4 cellular contexts compared by ENCODE assay signal in the genomic region with DNA sequence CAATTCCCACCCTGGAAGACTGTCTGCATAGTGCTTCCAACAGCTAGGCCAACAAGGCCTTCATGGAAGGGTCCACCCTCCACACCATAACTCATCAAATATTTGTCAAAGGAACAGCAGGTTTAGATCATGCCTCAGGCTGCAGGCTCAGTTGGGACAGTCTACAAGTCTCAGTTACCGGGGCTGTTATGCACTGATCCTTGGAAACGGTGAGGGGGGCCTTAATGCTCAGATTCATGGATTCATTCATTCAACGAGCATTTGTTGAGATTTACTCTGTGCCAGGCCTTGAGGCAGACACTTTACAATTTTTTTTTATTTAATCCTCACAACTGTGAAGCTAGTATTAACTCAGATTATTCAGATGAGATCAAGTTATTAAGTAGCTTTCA.
TF ChIP-seq lines count a peak whose summit lies in the region.

No MANE protein-coding gene starts in this region.

TF ChIP-seq in SK-N-SH treated with all-trans-retinoic acid at 6 μM for 48 hours, 23 proteins besides CTCF, POLR2A, EP300 and RAD21:
- no peak for TF ChIP-seq ZFP3 (CRISPR knock-in tag; IDR thresholded peaks at IDR 0.05)
- TF ChIP-seq, protein P1, sequence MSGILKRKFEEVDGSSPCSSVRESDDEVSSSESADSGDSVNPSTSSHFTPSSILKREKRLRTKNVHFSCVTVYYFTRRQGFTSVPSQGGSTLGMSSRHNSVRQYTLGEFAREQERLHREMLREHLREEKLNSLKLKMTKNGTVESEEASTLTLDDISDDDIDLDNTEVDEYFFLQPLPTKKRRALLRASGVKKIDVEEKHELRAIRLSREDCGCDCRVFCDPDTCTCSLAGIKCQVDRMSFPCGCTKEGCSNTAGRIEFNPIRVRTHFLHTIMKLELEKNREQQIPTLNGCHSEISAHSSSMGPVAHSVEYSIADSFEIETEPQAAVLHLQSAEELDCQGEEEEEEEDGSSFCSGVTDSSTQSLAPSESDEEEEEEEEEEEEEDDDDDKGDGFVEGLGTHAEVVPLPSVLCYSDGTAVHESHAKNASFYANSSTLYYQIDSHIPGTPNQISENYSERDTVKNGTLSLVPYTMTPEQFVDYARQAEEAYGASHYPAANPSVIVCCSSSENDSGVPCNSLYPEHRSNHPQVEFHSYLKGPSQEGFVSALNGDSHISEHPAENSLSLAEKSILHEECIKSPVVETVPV (CRISPR knock-in tag; IDR thresholded peaks at IDR 0.05), result no peak
- no peak for TF ChIP-seq TCF4 (CRISPR knock-in tag; IDR thresholded peaks at IDR 0.05; ENCODE audit: borderline replicate concordance)
- no peak for TF ChIP-seq ISL1 (CRISPR knock-in tag; IDR thresholded peaks at IDR 0.05)
- TF ChIP-seq ESRRG (CRISPR knock-in tag; IDR thresholded peaks at IDR 0.05), result no peak
- TF ChIP-seq, protein P2, sequence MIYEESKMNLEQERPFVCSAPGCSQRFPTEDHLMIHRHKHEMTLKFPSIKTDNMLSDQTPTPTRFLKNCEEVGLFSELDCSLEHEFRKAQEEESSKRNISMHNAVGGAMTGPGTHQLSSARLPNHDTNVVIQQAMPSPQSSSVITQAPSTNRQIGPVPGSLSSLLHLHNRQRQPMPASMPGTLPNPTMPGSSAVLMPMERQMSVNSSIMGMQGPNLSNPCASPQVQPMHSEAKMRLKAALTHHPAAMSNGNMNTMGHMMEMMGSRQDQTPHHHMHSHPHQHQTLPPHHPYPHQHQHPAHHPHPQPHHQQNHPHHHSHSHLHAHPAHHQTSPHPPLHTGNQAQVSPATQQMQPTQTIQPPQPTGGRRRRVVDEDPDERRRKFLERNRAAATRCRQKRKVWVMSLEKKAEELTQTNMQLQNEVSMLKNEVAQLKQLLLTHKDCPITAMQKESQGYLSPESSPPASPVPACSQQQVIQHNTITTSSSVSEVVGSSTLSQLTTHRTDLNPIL (CRISPR knock-in tag; IDR thresholded peaks at IDR 0.05; ENCODE audit: low read depth), result no peak

TF ChIP-seq in SK-N-SH, 30 proteins besides CTCF, POLR2A, EP300 and RAD21:
- TF ChIP-seq, protein P3, sequence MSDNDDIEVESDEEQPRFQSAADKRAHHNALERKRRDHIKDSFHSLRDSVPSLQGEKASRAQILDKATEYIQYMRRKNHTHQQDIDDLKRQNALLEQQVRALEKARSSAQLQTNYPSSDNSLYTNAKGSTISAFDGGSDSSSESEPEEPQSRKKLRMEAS (IDR thresholded peaks at IDR 0.05; ENCODE audit: low read depth), result no peak
- TF ChIP-seq SMC3 (IDR thresholded peaks at IDR 0.05; ENCODE audit: low read depth, low read length) (no peak), FOXJ3 (CRISPR knock-in tag; IDR thresholded peaks at IDR 0.05) (no peak), FOSL2 (IDR thresholded peaks at IDR 0.05; ENCODE audit: borderline replicate concordance, low read depth) (no peak), GABPA (IDR thresholded peaks at IDR 0.05; ENCODE audit: low read depth) (no peak), EZH2phosphoT487 (IDR thresholded peaks at IDR 0.05; ENCODE audit: borderline replicate concordance, low read depth) (no peak)

TF ChIP-seq in HCT116, 20 proteins besides CTCF, POLR2A, EP300 and RAD21:
- TF ChIP-seq, protein P4, sequence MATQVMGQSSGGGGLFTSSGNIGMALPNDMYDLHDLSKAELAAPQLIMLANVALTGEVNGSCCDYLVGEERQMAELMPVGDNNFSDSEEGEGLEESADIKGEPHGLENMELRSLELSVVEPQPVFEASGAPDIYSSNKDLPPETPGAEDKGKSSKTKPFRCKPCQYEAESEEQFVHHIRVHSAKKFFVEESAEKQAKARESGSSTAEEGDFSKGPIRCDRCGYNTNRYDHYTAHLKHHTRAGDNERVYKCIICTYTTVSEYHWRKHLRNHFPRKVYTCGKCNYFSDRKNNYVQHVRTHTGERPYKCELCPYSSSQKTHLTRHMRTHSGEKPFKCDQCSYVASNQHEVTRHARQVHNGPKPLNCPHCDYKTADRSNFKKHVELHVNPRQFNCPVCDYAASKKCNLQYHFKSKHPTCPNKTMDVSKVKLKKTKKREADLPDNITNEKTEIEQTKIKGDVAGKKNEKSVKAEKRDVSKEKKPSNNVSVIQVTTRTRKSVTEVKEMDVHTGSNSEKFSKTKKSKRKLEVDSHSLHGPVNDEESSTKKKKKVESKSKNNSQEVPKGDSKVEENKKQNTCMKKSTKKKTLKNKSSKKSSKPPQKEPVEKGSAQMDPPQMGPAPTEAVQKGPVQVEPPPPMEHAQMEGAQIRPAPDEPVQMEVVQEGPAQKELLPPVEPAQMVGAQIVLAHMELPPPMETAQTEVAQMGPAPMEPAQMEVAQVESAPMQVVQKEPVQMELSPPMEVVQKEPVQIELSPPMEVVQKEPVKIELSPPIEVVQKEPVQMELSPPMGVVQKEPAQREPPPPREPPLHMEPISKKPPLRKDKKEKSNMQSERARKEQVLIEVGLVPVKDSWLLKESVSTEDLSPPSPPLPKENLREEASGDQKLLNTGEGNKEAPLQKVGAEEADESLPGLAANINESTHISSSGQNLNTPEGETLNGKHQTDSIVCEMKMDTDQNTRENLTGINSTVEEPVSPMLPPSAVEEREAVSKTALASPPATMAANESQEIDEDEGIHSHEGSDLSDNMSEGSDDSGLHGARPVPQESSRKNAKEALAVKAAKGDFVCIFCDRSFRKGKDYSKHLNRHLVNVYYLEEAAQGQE (IDR thresholded peaks at IDR 0.05; ENCODE audit: low read depth), result no peak
- TF ChIP-seq, protein P5, sequence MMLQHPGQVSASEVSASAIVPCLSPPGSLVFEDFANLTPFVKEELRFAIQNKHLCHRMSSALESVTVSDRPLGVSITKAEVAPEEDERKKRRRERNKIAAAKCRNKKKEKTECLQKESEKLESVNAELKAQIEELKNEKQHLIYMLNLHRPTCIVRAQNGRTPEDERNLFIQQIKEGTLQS (IDR thresholded peaks at IDR 0.05), result no peak

TF ChIP-seq in K562, 482 proteins besides CTCF, POLR2A, EP300 and RAD21:
- no peak for TF ChIP-seq ZNF561 (CRISPR knock-in tag; conservative IDR thresholded peaks at IDR 0.05)
- no peak for TF ChIP-seq MTA3 (IDR thresholded peaks at IDR 0.05; ENCODE audit: borderline replicate concordance)
- no peak for TF ChIP-seq NR1H2 (CRISPR knock-in tag; IDR thresholded peaks at IDR 0.05)
- no peak for TF ChIP-seq ZNF77 (CRISPR knock-in tag; IDR thresholded peaks at IDR 0.05)
- no peak for TF ChIP-seq ZNF785 (CRISPR knock-in tag; IDR thresholded peaks at IDR 0.05)
- TF ChIP-seq NUFIP1 (IDR thresholded peaks at IDR 0.05; ENCODE audit: partially characterized antibody), result no peak
- no peak for TF ChIP-seq ZNF408 (CRISPR knock-in tag; IDR thresholded peaks at IDR 0.05; ENCODE audit: low read depth)
- TF ChIP-seq ASH1L (IDR thresholded peaks at IDR 0.05; ENCODE audit: borderline replicate concordance, low read depth, partially characterized antibody), result no peak
- TF ChIP-seq, protein P6, sequence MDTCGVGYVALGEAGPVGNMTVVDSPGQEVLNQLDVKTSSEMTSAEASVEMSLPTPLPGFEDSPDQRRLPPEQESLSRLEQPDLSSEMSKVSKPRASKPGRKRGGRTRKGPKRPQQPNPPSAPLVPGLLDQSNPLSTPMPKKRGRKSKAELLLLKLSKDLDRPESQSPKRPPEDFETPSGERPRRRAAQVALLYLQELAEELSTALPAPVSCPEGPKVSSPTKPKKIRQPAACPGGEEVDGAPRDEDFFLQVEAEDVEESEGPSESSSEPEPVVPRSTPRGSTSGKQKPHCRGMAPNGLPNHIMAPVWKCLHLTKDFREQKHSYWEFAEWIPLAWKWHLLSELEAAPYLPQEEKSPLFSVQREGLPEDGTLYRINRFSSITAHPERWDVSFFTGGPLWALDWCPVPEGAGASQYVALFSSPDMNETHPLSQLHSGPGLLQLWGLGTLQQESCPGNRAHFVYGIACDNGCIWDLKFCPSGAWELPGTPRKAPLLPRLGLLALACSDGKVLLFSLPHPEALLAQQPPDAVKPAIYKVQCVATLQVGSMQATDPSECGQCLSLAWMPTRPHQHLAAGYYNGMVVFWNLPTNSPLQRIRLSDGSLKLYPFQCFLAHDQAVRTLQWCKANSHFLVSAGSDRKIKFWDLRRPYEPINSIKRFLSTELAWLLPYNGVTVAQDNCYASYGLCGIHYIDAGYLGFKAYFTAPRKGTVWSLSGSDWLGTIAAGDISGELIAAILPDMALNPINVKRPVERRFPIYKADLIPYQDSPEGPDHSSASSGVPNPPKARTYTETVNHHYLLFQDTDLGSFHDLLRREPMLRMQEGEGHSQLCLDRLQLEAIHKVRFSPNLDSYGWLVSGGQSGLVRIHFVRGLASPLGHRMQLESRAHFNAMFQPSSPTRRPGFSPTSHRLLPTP (IDR thresholded peaks at IDR 0.05; ENCODE audit: borderline replicate concordance, extremely low read depth, insufficient read length), result no peak
- no peak for TF ChIP-seq PHTF2 (CRISPR knock-in tag; IDR thresholded peaks at IDR 0.05)
- TF ChIP-seq ADNP (tag; IDR thresholded peaks at IDR 0.05), result no peak
- no peak for TF ChIP-seq SP2 (IDR thresholded peaks at IDR 0.05; ENCODE audit: extremely low read depth, low read depth, low read length, poor library complexity, severe bottlenecking)
- TF ChIP-seq ZNF436 (CRISPR knock-in tag; IDR thresholded peaks at IDR 0.05), result no peak
- no peak for TF ChIP-seq TEAD4 (IDR thresholded peaks at IDR 0.05; ENCODE audit: low read length)
- TF ChIP-seq TEAD4 (CRISPR knock-in tag; IDR thresholded peaks at IDR 0.05; ENCODE audit: borderline replicate concordance), result no peak
- no peak for TF ChIP-seq SMARCC2 (IDR thresholded peaks at IDR 0.05; ENCODE audit: low read depth)
- TF ChIP-seq, protein P7, sequence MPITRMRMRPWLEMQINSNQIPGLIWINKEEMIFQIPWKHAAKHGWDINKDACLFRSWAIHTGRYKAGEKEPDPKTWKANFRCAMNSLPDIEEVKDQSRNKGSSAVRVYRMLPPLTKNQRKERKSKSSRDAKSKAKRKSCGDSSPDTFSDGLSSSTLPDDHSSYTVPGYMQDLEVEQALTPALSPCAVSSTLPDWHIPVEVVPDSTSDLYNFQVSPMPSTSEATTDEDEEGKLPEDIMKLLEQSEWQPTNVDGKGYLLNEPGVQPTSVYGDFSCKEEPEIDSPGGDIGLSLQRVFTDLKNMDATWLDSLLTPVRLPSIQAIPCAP (CRISPR knock-in tag; IDR thresholded peaks at IDR 0.05; ENCODE audit: borderline replicate concordance), result no peak
- TF ChIP-seq RBM14 (IDR thresholded peaks at IDR 0.05; ENCODE audit: borderline replicate concordance, insufficient read depth, low read depth, low read length), result no peak
- no peak for TF ChIP-seq RFX1 (IDR thresholded peaks at IDR 0.05)
